8 cellular contexts compared by ENCODE assay signal in the genomic region with DNA sequence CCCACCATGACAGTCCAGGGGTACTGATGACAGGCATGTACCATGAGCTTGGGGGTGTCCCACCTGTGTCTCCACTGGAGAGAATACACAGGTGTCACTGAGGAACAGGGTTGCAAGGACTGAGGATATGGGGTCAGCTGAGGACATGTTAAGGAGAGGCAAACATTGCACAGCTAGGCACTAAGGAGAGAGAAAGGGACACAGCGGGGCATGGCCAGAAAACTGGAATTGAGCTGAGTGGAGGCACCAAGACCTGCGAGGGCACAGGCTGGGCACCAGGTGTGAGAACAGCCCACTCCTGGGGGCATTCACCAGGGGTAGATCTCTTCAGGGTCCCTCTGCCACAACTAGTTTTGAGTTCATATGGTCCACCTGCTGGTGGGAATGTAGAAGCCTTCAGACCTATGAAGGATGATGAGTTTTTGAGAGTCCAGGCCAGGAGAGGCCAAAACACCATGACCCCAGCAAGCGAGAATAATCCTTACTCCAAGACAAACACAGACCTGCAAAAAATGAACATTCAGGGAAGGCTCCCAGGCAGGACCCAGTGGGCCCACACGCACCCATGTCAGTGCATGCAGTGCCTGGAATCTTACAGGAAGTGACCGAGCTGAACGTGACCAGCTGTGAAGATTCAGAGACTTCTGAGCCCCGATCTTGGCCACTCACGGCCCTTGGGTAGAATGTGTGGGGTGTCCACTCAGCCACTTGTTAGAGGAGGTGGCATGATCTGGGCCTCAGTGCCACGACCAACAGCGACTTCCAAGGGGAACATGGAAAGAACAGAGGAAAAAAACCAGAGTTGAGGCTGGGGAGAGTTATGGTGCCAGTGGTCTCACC. TPM values are rescaled to one million over a fixed set of nuclear protein-coding genes. Genes with fewer than 3 reads are reported as not detected.
DNase-seq lines count a peak whose midpoint lies in the region; ATAC-seq and TF ChIP-seq lines count a peak whose summit lies in the region.

No MANE protein-coding gene starts in this region.

- TF ChIP-seq CTCF in AG10803 (conservative IDR thresholded peaks at IDR 0.05; ENCODE audit: low read length) (peak; percentile 46), HFF-Myc (IDR thresholded peaks at IDR 0.05; ENCODE audit: low read depth, low read length, missing control alignments) (peak; percentile 35), ascending aorta (IDR thresholded peaks at IDR 0.05) (peak in 1 of 3 experiments; percentile 11)

- H2BK12ac ChIP-seq in mesenchymal stem cell (ENCODE audit: low read length in 2 of 2), result peak overlapping the region in 1 of 2 experiments; percentile 58

- H3K4me2 ChIP-seq in mesenchymal stem cell (ENCODE audit: low read length, poor library complexity, severe bottlenecking), result peak overlapping the region; percentile 98

- intact Hi-C loops in ascending aorta (cut with DNase I), result no loop called here

- no peak overlapping the region for H2AFZ ChIP-seq in mesenchymal stem cell (ENCODE audit: low read depth, low read length)

- peak overlapping the region in 1 of 2 experiments; percentile 27 for H3K23ac ChIP-seq in mesenchymal stem cell (ENCODE audit: low read length in 2 of 2)

- H3K36me3 ChIP-seq in ascending aorta, result no peaks in the 10 kb centered on the region
- peaks cover 0 to 3% of the 10 kb centered on the region in 2 experiments for H3K36me3 ChIP-seq in mesenchymal stem cell (ENCODE audit: control insufficient read depth in 1 of 2, insufficient read depth in 2 of 2, low read depth in 1 of 2, low read length in 2 of 2)

- H3K27ac ChIP-seq in ascending aorta (no peak overlapping the region), mesenchymal stem cell (ENCODE audit: low read length, poor library complexity, severe bottlenecking) (no peak overlapping the region)

- no peak overlapping the region for H4K91ac ChIP-seq in mesenchymal stem cell (ENCODE audit: low read length)

- no peak overlapping the region for H3K14ac ChIP-seq in mesenchymal stem cell (ENCODE audit: low read length in 2 of 2)

- no peak overlapping the region for H3K4ac ChIP-seq in mesenchymal stem cell (ENCODE audit: low read depth in 1 of 2, low read length in 2 of 2)

- H3K4me3 ChIP-seq in AG10803 (ENCODE audit: low read length), result peak overlapping the region; percentile 93
- H3K4me3 ChIP-seq in HFF-Myc (replicated peaks; ENCODE audit: low read depth, low read length), result peak overlapping the region; percentile 91
- peak overlapping the region; percentile 97 for H3K4me3 ChIP-seq in ascending aorta
- H3K4me3 ChIP-seq in mesenchymal stem cell (ENCODE audit: insufficient read depth in 1 of 2, low read depth in 1 of 2, low read length in 2 of 2), result peak overlapping the region in 1 of 2 experiments; percentile 99

- H2AK5ac ChIP-seq in mesenchymal stem cell (ENCODE audit: low read length, severe bottlenecking), result no peak overlapping the region

- H2BK15ac ChIP-seq in mesenchymal stem cell (ENCODE audit: low read depth, poor library complexity, severe bottlenecking), result no peak overlapping the region

- H3K4me1 ChIP-seq in ascending aorta (peaks cover 3 to 16% of the 10 kb centered on the region in 2 donors), mesenchymal stem cell (ENCODE audit: control insufficient read depth, insufficient read depth, low read depth, low read length) (peaks cover 22% of the 10 kb centered on the region)

- H4K8ac ChIP-seq in mesenchymal stem cell (ENCODE audit: low read length), result no peak overlapping the region

- DNase-seq in AG10803 (ENCODE audit: low read depth), result no peak
- DNase-seq in HFF-Myc (ENCODE audit: extremely low read depth, low read depth), result no peak
- no peak for DNase-seq in ascending aorta (ENCODE audit: low spot score in 2 of 2)
- DNase-seq in mesenchymal stem cell, result peak; percentile 36
- DNase-seq in NCI-H1092 treated with DMSO at 0.1 percent for 48 hours (lab: John Stamatoyannopoulos, UW), result no peak

- peak overlapping the region in 1 of 2 experiments; percentile 63 for H3K18ac ChIP-seq in mesenchymal stem cell (ENCODE audit: low read depth in 1 of 2, low read length in 2 of 2)

- H2BK120ac ChIP-seq in mesenchymal stem cell (ENCODE audit: low read depth, low read length), result no peak overlapping the region

- WGBS in mesenchymal stem cell, result 72% methylated on average over 10 of the region's 10 CpGs

- peak overlapping the region; percentile 98 for H3K9ac ChIP-seq in mesenchymal stem cell (ENCODE audit: low read length)

- H3K27me3 ChIP-seq in ascending aorta (no peaks in the 10 kb centered on the region), mesenchymal stem cell (ENCODE audit: control insufficient read depth in 1 of 2, insufficient read depth in 1 of 2, low read length in 2 of 2) (no peaks in the 10 kb centered on the region)

- ATAC-seq in GM18867 (IDR thresholded peaks at IDR 0.05; ENCODE audit: unreplicated experiment), result no peak
- no peak for ATAC-seq in HG03097 (IDR thresholded peaks at IDR 0.05; ENCODE audit: low FRiP score, unreplicated experiment)
- ATAC-seq in GM18519 (IDR thresholded peaks at IDR 0.05; ENCODE audit: low FRiP score, unreplicated experiment), result no peak

- H2BK5ac ChIP-seq in mesenchymal stem cell (ENCODE audit: low read depth, low read length, poor library complexity, severe bottlenecking), result no peak overlapping the region

- H3K9me3 ChIP-seq in ascending aorta (no peaks in the 10 kb centered on the region), mesenchymal stem cell (ENCODE audit: control insufficient read depth, low read length) (no peaks in the 10 kb centered on the region)

- H3K79me1 ChIP-seq in mesenchymal stem cell (replicated peaks; ENCODE audit: low read length, poor library complexity, severe bottlenecking), result peaks cover 30% of the 10 kb centered on the region

RNA-seq across cellular contexts. Expression of a gene that starts 1.4 kb away (rescaled TPM):
- 17.9 TPM for total RNA-seq in ascending aorta
- polyA plus RNA-seq in mesenchymal stem cell (2013, experiment 1 of 2), result 7.7 TPM
- polyA plus RNA-seq in mesenchymal stem cell (2013, experiment 2 of 2), result 8.3 TPM

RNA-seq across cellular contexts. Expression of a gene that starts 11.6 kb away (rescaled TPM):
- not detected for total RNA-seq in ascending aorta
- polyA plus RNA-seq in mesenchymal stem cell (2013, experiment 1 of 2), result not detected
- not detected for polyA plus RNA-seq in mesenchymal stem cell (2013, experiment 2 of 2)

RNA-seq across cellular contexts. Expression of a gene that starts 20.0 kb away (rescaled TPM):
- 1,483 TPM for total RNA-seq in ascending aorta
- 995 TPM for polyA plus RNA-seq in mesenchymal stem cell (2013, experiment 1 of 2)
- 1,024 TPM for polyA plus RNA-seq in mesenchymal stem cell (2013, experiment 2 of 2)

RNA-seq across cellular contexts. Expression of a gene that starts 26.2 kb away (rescaled TPM):
- total RNA-seq in ascending aorta, result not detected
- 1.1 TPM for polyA plus RNA-seq in mesenchymal stem cell (2013, experiment 1 of 2)
- 1.5 TPM for polyA plus RNA-seq in mesenchymal stem cell (2013, experiment 2 of 2)

RNA-seq across cellular contexts. Expression of a gene that starts 32.9 kb away (rescaled TPM):
- 5.2 TPM for total RNA-seq in ascending aorta
- 0.68 TPM for polyA plus RNA-seq in mesenchymal stem cell (2013, experiment 1 of 2)
- 0.60 TPM for polyA plus RNA-seq in mesenchymal stem cell (2013, experiment 2 of 2)
